12 cellular contexts compared by ENCODE assay signal in the genomic region with DNA sequence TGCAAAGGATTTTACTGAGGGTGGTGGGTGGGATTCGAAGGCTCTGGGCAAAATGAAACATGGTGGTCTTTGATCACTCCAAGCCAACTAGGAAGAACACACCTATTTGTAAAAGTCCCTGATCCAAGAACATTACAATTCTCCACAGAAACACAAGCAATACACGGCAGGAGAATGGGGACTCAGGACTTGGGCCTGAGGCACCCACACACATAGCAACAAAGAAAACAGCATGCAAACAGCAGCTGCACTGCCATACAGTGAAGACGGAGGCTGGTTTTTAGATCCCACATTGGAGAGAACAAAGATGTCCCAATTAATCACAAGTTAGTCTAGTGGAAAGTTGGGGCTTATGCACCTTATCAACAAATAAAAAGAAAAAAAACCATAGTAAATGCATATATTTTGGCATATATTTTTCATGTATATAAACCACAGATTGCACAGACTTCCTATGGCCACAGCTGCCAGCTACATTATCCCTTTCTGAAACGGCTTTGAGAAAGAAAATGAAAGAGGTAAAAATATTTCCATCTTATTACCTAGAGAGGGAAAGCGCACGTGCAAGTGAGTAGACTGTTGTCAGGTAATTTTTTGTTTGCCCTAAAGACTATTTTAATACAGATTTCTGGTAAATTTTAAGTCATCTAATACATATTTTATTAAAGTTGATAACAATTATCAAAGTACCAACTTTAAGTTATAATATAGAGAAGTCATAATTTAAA.
DNase-seq lines count a peak whose midpoint lies in the region; ATAC-seq and TF ChIP-seq lines count a peak whose summit lies in the region.
"Had no signal": no experiment of that assay in that cellular context is flagged by ENCODE, and none has a peak within 500 bp of the region (broad histone marks: within the 10 kb centered on the region; RNA-seq: fewer than 3 reads in every experiment).

No MANE protein-coding gene starts in this region.

- WGBS in spleen, 5 donors: 76 to 88% (median 84%) methylated on average over 6 of the region's 6 CpGs
- 43 to 50% methylated on average over 5 to 6 of the region's 6 CpGs for WGBS in gastroesophageal sphincter (ENCODE audit: low coverage in 1 of 2), 2 donors

- H3K9me3 ChIP-seq in stomach smooth muscle (ENCODE audit: control insufficient read depth in 2 of 2, low read length in 2 of 2) (no peaks in the 10 kb centered on the region), spleen (no peaks in the 10 kb centered on the region), gastroesophageal sphincter (no peaks in the 10 kb centered on the region)
- H3K9me3 ChIP-seq in effector memory CD4-positive, alpha-beta T cell (ENCODE audit: control insufficient read depth, low read length): peaks cover 5% of the 10 kb centered on the region

- H3K36me3 ChIP-seq in stomach smooth muscle (ENCODE audit: control insufficient read depth in 2 of 2, insufficient read depth in 2 of 2, low read length in 2 of 2): no peaks in the 10 kb centered on the region
- H3K36me3 ChIP-seq in spleen: no peaks in the 10 kb centered on the region
- H3K36me3 ChIP-seq in gastroesophageal sphincter: no peaks in the 10 kb centered on the region
- H3K36me3 ChIP-seq in effector memory CD4-positive, alpha-beta T cell (ENCODE audit: control insufficient read depth, insufficient read depth, low read length): no peaks in the 10 kb centered on the region

- DNase-seq in DMS153 (lab: John Stamatoyannopoulos, UW) (peak; percentile 64), DMS153 treated with DMSO at 0.1 percent for 48 hours (lab: John Stamatoyannopoulos, UW; ENCODE audit: unreplicated experiment) (no peak), dermis blood vessel endothelial cell (peak; percentile 41), spleen (no peak)
- DNase-seq in effector memory CD4-positive, alpha-beta T cell: no peak
- DNase-seq: activated T-cell treated with anti-CD3 and anti-CD28 coated beads, Interleukin-2, amount 50 U/mL, for 1 hour; amygdala; natural killer cell had no signal

- H3K4me3 ChIP-seq in stomach smooth muscle (ENCODE audit: low read length in 2 of 2) (peak overlapping the region in 1 of 2 donors; percentile 25), spleen (no peak overlapping the region), gastroesophageal sphincter (no peak overlapping the region)
- no peak overlapping the region for H3K4me3 ChIP-seq in effector memory CD4-positive, alpha-beta T cell (ENCODE audit: insufficient read depth, low read depth, low read length, poor library complexity, severe bottlenecking)

- TF ChIP-seq EP300 in gastroesophageal sphincter (IDR thresholded peaks at IDR 0.05): no peak

- intact Hi-C loops in spleen (cut with DNase I; ENCODE audit: low total_unique reads): no loop called here

- no peak for TF ChIP-seq POLR2A in spleen (IDR thresholded peaks at IDR 0.05)
- TF ChIP-seq POLR2A in gastroesophageal sphincter (IDR thresholded peaks at IDR 0.05): no peak

- no peak for TF ChIP-seq CTCF in spleen (IDR thresholded peaks at IDR 0.05 in 8 of 11, conservative IDR thresholded peaks at IDR 0.05 in 3 of 11)
- no peak for TF ChIP-seq CTCF in gastroesophageal sphincter (IDR thresholded peaks at IDR 0.05)

- ATAC-seq in HG03095 (IDR thresholded peaks at IDR 0.05; ENCODE audit: unreplicated experiment) (peak; percentile 44), gastroesophageal sphincter (no peak)

- H3K27ac ChIP-seq in stomach smooth muscle (ENCODE audit: low read length) (peak overlapping the region; percentile 50), spleen (no peak overlapping the region), gastroesophageal sphincter (no peak overlapping the region)
- H3K27ac ChIP-seq in effector memory CD4-positive, alpha-beta T cell (ENCODE audit: insufficient read depth, low read length, poor library complexity, severe bottlenecking): no peak overlapping the region
- H3K27ac ChIP-seq: 22Rv1 had no signal

- H3K4me1 ChIP-seq in stomach smooth muscle (ENCODE audit: control insufficient read depth, insufficient read depth, low read length): peaks cover 20% of the 10 kb centered on the region
- H3K4me1 ChIP-seq in spleen: no peaks in the 10 kb centered on the region
- H3K4me1 ChIP-seq in gastroesophageal sphincter: peaks cover 0 to 46% (median 8%) of the 10 kb centered on the region in 3 donors
- no peaks in the 10 kb centered on the region for H3K4me1 ChIP-seq in effector memory CD4-positive, alpha-beta T cell (ENCODE audit: control insufficient read depth, insufficient read depth, low read length, poor library complexity, severe bottlenecking)

- no peaks in the 10 kb centered on the region for H3K27me3 ChIP-seq in stomach smooth muscle (ENCODE audit: control insufficient read depth in 1 of 2, insufficient read depth in 2 of 2, low read length in 2 of 2)
- no peaks in the 10 kb centered on the region for H3K27me3 ChIP-seq in spleen (replicated peaks in 1 of 7)
- H3K27me3 ChIP-seq in gastroesophageal sphincter: no peaks in the 10 kb centered on the region
- H3K27me3 ChIP-seq in effector memory CD4-positive, alpha-beta T cell (replicated peaks; ENCODE audit: control insufficient read depth, insufficient read depth, low read length, poor library complexity, severe bottlenecking): no peaks in the 10 kb centered on the region

- H3K9ac ChIP-seq in stomach smooth muscle (ENCODE audit: low read length in 2 of 2): peak overlapping the region in 1 of 2 donors; percentile 37

Comparison
In these comparisons a context has a peak if more than half of its experiments do, and no peak if none do; other contexts are left out.
1. DNase-seq: peak in DMS153 (single experiment) and dermis blood vessel endothelial cell (single experiment); none in DMS153 treated with DMSO at 0.1 percent for 48 hours (single experiment), spleen (single experiment) and effector memory CD4-positive, alpha-beta T cell (0 of 3).